Comparison of ENCODE assay signal across 16 cellular contexts in genomic region chr22:46471901-46472721, GRCh38.
DNase-seq lines count a peak whose midpoint lies in the region; ATAC-seq and TF ChIP-seq lines count a peak whose summit lies in the region.
"Had no signal": no experiment of that assay in that cellular context is flagged by ENCODE, and none has a peak within 500 bp of the region (broad histone marks: within the 10 kb centered on the region; RNA-seq: fewer than 3 reads in every experiment).

No MANE protein-coding gene starts in this region.

- H3K27me3 Mint-ChIP-seq in IgD-negative memory B cell (peaks cover 3% of the 10 kb centered on the region), chondrocyte (ENCODE audit: low read depth) (no peaks in the 10 kb centered on the region)

- peak; percentile 31 for DNase-seq in EH (ENCODE audit: low read depth)
- no peak for DNase-seq in chondrocyte (ENCODE audit: low spot score)
- DNase-seq in neuronal stem cell (ENCODE audit: low spot score) = no peak
- DNase-seq in left colon = no peak
- no peak for DNase-seq in WERI-Rb-1
- no peak for DNase-seq in cerebellum (ENCODE audit: low spot score)
- no peak for DNase-seq in NCI-H2227 (lab: John Stamatoyannopoulos, UW; ENCODE audit: unreplicated experiment)
- DNase-seq: activated CD8-positive, alpha-beta T cell treated with anti-CD3 and anti-CD28 coated beads, Interleukin-2, amount 10 ng/mL, durations not matched to agents 7 days and 5 days; activated T-cell treated with anti-CD3 and anti-CD28 coated beads, Interleukin-2, amount 50 U/mL, for 72 hours; Caco-2; effector memory CD8-positive, alpha-beta T cell; NCI-H1417; ovary; stimulated activated CD4-positive, alpha-beta T cell treated with anti-CD3 and anti-CD28 coated beads, Interleukin-4, amount 100 ng/mL, for 1 hour had no signal

- no peak overlapping the region for H2BK12ac ChIP-seq in neuronal stem cell (ENCODE audit: low read length)

- no peak overlapping the region for H4K91ac ChIP-seq in neuronal stem cell (ENCODE audit: low read depth, low read length, poor library complexity)

- H2AK5ac ChIP-seq in neuronal stem cell (ENCODE audit: low read depth, low read length) = peak overlapping the region; percentile 74

- no peak overlapping the region for H4K8ac ChIP-seq in neuronal stem cell (ENCODE audit: low read depth, low read length)

- no peak overlapping the region for H3K23ac ChIP-seq in neuronal stem cell (ENCODE audit: low read depth, low read length, poor library complexity)

- WGBS in neuronal stem cell (ENCODE audit: extremely low coverage in 2 of 2, insufficient read length in 2 of 2, insufficient replicate concordance in 1 of 2), 2 donors = no CpG with 5 or more reads among the region's 33 CpGs

- H3K9me3 ChIP-seq in neuronal stem cell (replicated peaks in 1 of 2; ENCODE audit: control insufficient read depth in 2 of 2, insufficient read depth in 1 of 2, low read depth in 1 of 2, low read length in 2 of 2) (peaks cover 3 to 14% of the 10 kb centered on the region in 2 donors), WERI-Rb-1 (ENCODE audit: severe bottlenecking) (no peaks in the 10 kb centered on the region)
- H3K9me3 ChIP-seq: Caco-2, ovary had no signal

- H2AFZ ChIP-seq in neuronal stem cell (ENCODE audit: low read length) = no peak overlapping the region

- ATAC-seq in left colon = no peak
- ATAC-seq: activated CD8-positive, alpha-beta T cell treated with anti-CD3 and anti-CD28 coated beads, Interleukin-2, amount 10 ng/mL, durations not matched to agents 7 days and 5 days; activated T-cell treated with anti-CD3 and anti-CD28 coated beads, Interleukin-2, amount 50 U/mL, for 72 hours; effector memory CD8-positive, alpha-beta T cell; Panc1 had no signal

- H2BK120ac ChIP-seq in neuronal stem cell (ENCODE audit: low read depth, low read length) = no peak overlapping the region

- no peak for TF ChIP-seq CTCF in chondrocyte (IDR thresholded peaks at IDR 0.05)
- no peak for TF ChIP-seq CTCF in WERI-Rb-1 (IDR thresholded peaks at IDR 0.05; ENCODE audit: low read depth, low read length)

- H3K4me1 ChIP-seq in neuronal stem cell (ENCODE audit: control insufficient read depth in 2 of 2, insufficient read depth in 1 of 2, low read depth in 1 of 2, low read length in 2 of 2) = peaks cover 7 to 12% of the 10 kb centered on the region in 2 donors
- H3K4me1 ChIP-seq: Caco-2 had no signal

- intact Hi-C loops in left colon (cut with DNase I, micrococcal nuclease) = no loop called here

- peak overlapping the region; percentile 90 for H3K18ac ChIP-seq in neuronal stem cell (ENCODE audit: low read length)

- H3K14ac ChIP-seq in neuronal stem cell (ENCODE audit: low read length) = peak overlapping the region; percentile 47

- no peak overlapping the region for H3K9ac ChIP-seq in neuronal stem cell (ENCODE audit: low read depth, low read length, poor library complexity)

- H3K36me3 Mint-ChIP-seq in IgD-negative memory B cell (peaks cover 2% of the 10 kb centered on the region), chondrocyte (ENCODE audit: low read depth) (peaks cover 11% of the 10 kb centered on the region)

- H3K4me3 Mint-ChIP-seq in IgD-negative memory B cell (no peak overlapping the region), chondrocyte (ENCODE audit: unreplicated experiment) (no peak overlapping the region)
- H3K4me3 Mint-ChIP-seq: activated CD8-positive, alpha-beta T cell treated with anti-CD3 and anti-CD28 coated beads, Interleukin-2, amount 10 ng/mL, durations not matched to agents 7 days and 5 days; activated T-cell treated with anti-CD3 and anti-CD28 coated beads, Interleukin-2, amount 50 U/mL, for 72 hours; effector memory CD8-positive, alpha-beta T cell had no signal

- H3K4me1 Mint-ChIP-seq in IgD-negative memory B cell (peaks cover 5 to 6% (median 6%) of the 10 kb centered on the region in 3 donors), chondrocyte (ENCODE audit: low read depth) (peaks cover 11% of the 10 kb centered on the region)

- peaks cover 1% of the 10 kb centered on the region for H3K79me1 ChIP-seq in neuronal stem cell (ENCODE audit: low read depth, low read length)

- no peak overlapping the region for H2BK15ac ChIP-seq in neuronal stem cell (ENCODE audit: low read length)

- H3K27ac Mint-ChIP-seq in IgD-negative memory B cell (peak overlapping the region in 2 of 3 donors; percentile 14 to 53), chondrocyte (ENCODE audit: unreplicated experiment) (peak overlapping the region; percentile 57)
- H3K27ac Mint-ChIP-seq: activated CD8-positive, alpha-beta T cell treated with anti-CD3 and anti-CD28 coated beads, Interleukin-2, amount 10 ng/mL, durations not matched to agents 7 days and 5 days; activated T-cell treated with anti-CD3 and anti-CD28 coated beads, Interleukin-2, amount 50 U/mL, for 72 hours had no signal

- no peaks in the 10 kb centered on the region for H3K36me3 ChIP-seq in neuronal stem cell (replicated peaks in 1 of 2; ENCODE audit: control insufficient read depth in 2 of 2, insufficient read depth in 2 of 2, low read length in 2 of 2)
- no peaks in the 10 kb centered on the region for H3K36me3 ChIP-seq in WERI-Rb-1
- H3K36me3 ChIP-seq: ovary had no signal

- H3K27ac ChIP-seq in neuronal stem cell (replicated peaks; ENCODE audit: low read length) = no peak overlapping the region
- H3K27ac ChIP-seq in WERI-Rb-1 = no peak overlapping the region
- H3K27ac ChIP-seq: ovary had no signal

- H3K9me3 Mint-ChIP-seq in IgD-negative memory B cell (peaks cover 0 to 5% (median 1%) of the 10 kb centered on the region in 3 donors), chondrocyte (ENCODE audit: low read depth) (peaks cover 10% of the 10 kb centered on the region)
- H3K9me3 Mint-ChIP-seq: effector memory CD8-positive, alpha-beta T cell had no signal

- H3K4me2 ChIP-seq in neuronal stem cell (ENCODE audit: insufficient read depth, low read length, poor library complexity, severe bottlenecking) = no peak overlapping the region

- H3K27me3 ChIP-seq in neuronal stem cell (ENCODE audit: control insufficient read depth in 3 of 3, insufficient read depth in 3 of 3, low read depth in 1 of 3, low read length in 3 of 3) (no peaks in the 10 kb centered on the region), WERI-Rb-1 (ENCODE audit: insufficient read depth, low read depth, severe bottlenecking) (no peaks in the 10 kb centered on the region)
- H3K27me3 ChIP-seq: ovary had no signal

- H2BK5ac ChIP-seq in neuronal stem cell (ENCODE audit: low read length) = no peak overlapping the region

- no peak overlapping the region for H3K4ac ChIP-seq in neuronal stem cell (ENCODE audit: low read length)

- H3K4me3 ChIP-seq in neuronal stem cell (ENCODE audit: low read length in 2 of 2) (no peak overlapping the region), WERI-Rb-1 (ENCODE audit: low read depth, low read length) (no peak overlapping the region)
- H3K4me3 ChIP-seq: ovary had no signal
